20 cellular contexts compared by ENCODE assay signal in the genomic region with DNA sequence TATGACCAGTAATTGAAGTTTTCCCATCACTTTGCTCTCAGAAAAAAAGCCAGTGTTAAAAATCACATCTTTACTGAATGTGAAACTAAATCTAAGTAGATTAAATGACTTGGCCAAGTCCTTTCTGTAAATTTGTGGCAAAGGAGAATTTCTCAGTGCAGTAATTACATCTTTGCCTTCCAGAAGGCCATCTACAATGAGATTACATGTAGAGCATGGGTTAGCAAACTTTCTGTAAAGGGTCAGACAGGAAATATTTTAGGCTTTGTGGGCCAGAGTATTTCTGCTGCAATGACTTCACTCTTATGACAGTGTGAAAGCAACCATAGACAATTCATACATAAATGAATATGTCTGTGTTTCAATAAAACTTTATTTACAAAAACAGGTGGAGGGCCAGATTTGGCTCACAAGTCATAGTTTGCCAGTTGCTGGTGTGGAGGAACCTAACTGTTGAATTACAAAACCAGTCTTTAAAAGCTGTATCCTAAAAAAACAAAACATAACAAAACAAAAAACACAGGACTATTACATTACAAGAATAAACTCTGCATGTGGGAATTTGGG.
DNase-seq lines count a peak whose midpoint lies in the region; ATAC-seq, FAIRE-seq and TF ChIP-seq lines count a peak whose summit lies in the region.
"Had no signal": no experiment of that assay in that cellular context is flagged by ENCODE, and none has a peak within 500 bp of the region (broad histone marks: within the 10 kb centered on the region; RNA-seq: fewer than 3 reads in every experiment).

No MANE protein-coding gene starts in this region.

- H3K4me3 ChIP-seq in choroid plexus epithelial cell (ENCODE audit: low read depth, low read length): no peak overlapping the region
- H3K4me3 ChIP-seq: GM23248 had no signal

- H3K36me3 Mint-ChIP-seq in activated T-cell treated with anti-CD3 and anti-CD28 coated beads, Interleukin-2, amount 50 U/mL, for 72 hours (ENCODE audit: insufficient read depth in 2 of 2): no peaks in the 10 kb centered on the region
- H3K36me3 Mint-ChIP-seq in activated T-helper 17 cell treated with anti-CD3 and anti-CD28 coated beads, Interleukin-2, amount 50 U/mL, for 72 hours (ENCODE audit: low read depth): no peaks in the 10 kb centered on the region
- no peaks in the 10 kb centered on the region for H3K36me3 Mint-ChIP-seq in T-helper 2 cell treated with Interferon-gamma antibody and Interleukin-4, amounts not matched to agents 5 μg/mL and 100 μg/mL, for 36 hours (ENCODE audit: low read depth)

- no peaks in the 10 kb centered on the region for H3K27me3 Mint-ChIP-seq in activated T-cell treated with anti-CD3 and anti-CD28 coated beads, Interleukin-2, amount 50 U/mL, for 72 hours (ENCODE audit: low read depth)
- no peaks in the 10 kb centered on the region for H3K27me3 Mint-ChIP-seq in activated T-helper 17 cell treated with anti-CD3 and anti-CD28 coated beads, Interleukin-2, amount 50 U/mL, for 72 hours
- H3K27me3 Mint-ChIP-seq in T-helper 2 cell treated with Interferon-gamma antibody and Interleukin-4, amounts not matched to agents 5 μg/mL and 100 μg/mL, for 36 hours (ENCODE audit: low read depth): peaks cover 16% of the 10 kb centered on the region
- H3K27me3 Mint-ChIP-seq: CD4-positive, alpha-beta memory T cell had no signal

- DNase-seq in activated T-cell treated with anti-CD3 and anti-CD28 coated beads, Interleukin-2, amount 50 U/mL, for 72 hours: no peak
- DNase-seq in activated T-cell treated with anti-CD3 and anti-CD28 coated beads, Interleukin-2, amount 50 U/mL, for 48 hours: no peak
- peak; percentile 14 for DNase-seq in choroid plexus epithelial cell (ENCODE audit: low read depth)
- DNase-seq in NCI-H187 (lab: John Stamatoyannopoulos, UW): no peak
- DNase-seq in T-helper 2 cell treated with Interferon-gamma antibody and Interleukin-4, amounts not matched to agents 5 μg/mL and 100 μg/mL, for 36 hours (ENCODE audit: low spot score): no peak
- DNase-seq: 8988T; C1 segment of cervical spinal cord; Calu3; CD4-positive, alpha-beta memory T cell; COR-L47; DMS53; DMS79 treated with DMSO at 0.1 percent for 48 hours; GF-D8; GM23248; H7; HCEC 1CT had no signal

- H3K4me3 Mint-ChIP-seq in activated T-cell treated with anti-CD3 and anti-CD28 coated beads, Interleukin-2, amount 50 U/mL, for 72 hours: no peak overlapping the region
- H3K4me3 Mint-ChIP-seq in activated T-helper 17 cell treated with anti-CD3 and anti-CD28 coated beads, Interleukin-2, amount 50 U/mL, for 72 hours: no peak overlapping the region
- H3K4me3 Mint-ChIP-seq in T-helper 2 cell treated with Interferon-gamma antibody and Interleukin-4, amounts not matched to agents 5 μg/mL and 100 μg/mL, for 36 hours: no peak overlapping the region
- H3K4me3 Mint-ChIP-seq: CD4-positive, alpha-beta memory T cell had no signal

- H3K9me3 Mint-ChIP-seq in activated T-cell treated with anti-CD3 and anti-CD28 coated beads, Interleukin-2, amount 50 U/mL, for 72 hours: no peaks in the 10 kb centered on the region
- no peaks in the 10 kb centered on the region for H3K9me3 Mint-ChIP-seq in activated T-helper 17 cell treated with anti-CD3 and anti-CD28 coated beads, Interleukin-2, amount 50 U/mL, for 72 hours
- no peaks in the 10 kb centered on the region for H3K9me3 Mint-ChIP-seq in T-helper 2 cell treated with Interferon-gamma antibody and Interleukin-4, amounts not matched to agents 5 μg/mL and 100 μg/mL, for 36 hours
- H3K9me3 Mint-ChIP-seq: CD4-positive, alpha-beta memory T cell had no signal

- peak; percentile 36 to 81 for ATAC-seq in activated T-cell treated with anti-CD3 and anti-CD28 coated beads, Interleukin-2, amount 50 U/mL, for 72 hours (replicated peaks in 1 of 2)
- peak; percentile 39 for ATAC-seq in activated T-helper 17 cell treated with anti-CD3 and anti-CD28 coated beads, Interleukin-2, amount 50 U/mL, for 72 hours (replicated peaks)

- H3K27ac Mint-ChIP-seq in activated T-cell treated with anti-CD3 and anti-CD28 coated beads, Interleukin-2, amount 50 U/mL, for 72 hours: no peak overlapping the region
- H3K27ac Mint-ChIP-seq in activated T-helper 17 cell treated with anti-CD3 and anti-CD28 coated beads, Interleukin-2, amount 50 U/mL, for 72 hours: no peak overlapping the region
- no peak overlapping the region for H3K27ac Mint-ChIP-seq in T-helper 2 cell treated with Interferon-gamma antibody and Interleukin-4, amounts not matched to agents 5 μg/mL and 100 μg/mL, for 36 hours
- H3K27ac Mint-ChIP-seq: CD4-positive, alpha-beta memory T cell had no signal

- TF ChIP-seq CTCF in choroid plexus epithelial cell (conservative IDR thresholded peaks at IDR 0.05; ENCODE audit: low read depth, low read length): no peak

- H3K4me1 Mint-ChIP-seq in activated T-cell treated with anti-CD3 and anti-CD28 coated beads, Interleukin-2, amount 50 U/mL, for 72 hours (ENCODE audit: low read depth): peaks cover 2% of the 10 kb centered on the region
- H3K4me1 Mint-ChIP-seq in activated T-helper 17 cell treated with anti-CD3 and anti-CD28 coated beads, Interleukin-2, amount 50 U/mL, for 72 hours: peaks cover 3% of the 10 kb centered on the region
- H3K4me1 Mint-ChIP-seq in T-helper 2 cell treated with Interferon-gamma antibody and Interleukin-4, amounts not matched to agents 5 μg/mL and 100 μg/mL, for 36 hours (ENCODE audit: low read depth): no peaks in the 10 kb centered on the region
- H3K4me1 Mint-ChIP-seq: CD4-positive, alpha-beta memory T cell had no signal

- peak; percentile 6 for FAIRE-seq in A204.1 (lab: Jason Lieb, UNC)
- FAIRE-seq: GM12892, H1 had no signal
